Comparison of ENCODE assay signal across 17 cellular contexts in genomic region chr5:96984506-96985192, GRCh38. TPM values are rescaled to one million over a fixed set of nuclear protein-coding genes. Genes with fewer than 3 reads are reported as not detected.
DNase-seq lines count a peak whose midpoint lies in the region; ATAC-seq and TF ChIP-seq lines count a peak whose summit lies in the region.
"Had no signal": no experiment of that assay in that cellular context is flagged by ENCODE, and none has a peak within 500 bp of the region (broad histone marks: within the 10 kb centered on the region; RNA-seq: fewer than 3 reads in every experiment).

No MANE protein-coding gene starts in this region.

- 0 out of 2 replicates have a peak overlapping the region, but pooled peaks have one; percentile 23 for H3K27ac Mint-ChIP-seq in HFFc6
- peak overlapping the region; percentile 76 for H3K27ac Mint-ChIP-seq in mesothelial cell of epicardium
- H3K27ac Mint-ChIP-seq: IgD-negative memory B cell, WTC11 had no signal

- no peaks in the 10 kb centered on the region for H3K9me3 Mint-ChIP-seq in HFFc6
- H3K9me3 Mint-ChIP-seq in mesothelial cell of epicardium: no peaks in the 10 kb centered on the region
- H3K9me3 Mint-ChIP-seq: IgD-negative memory B cell; stimulated activated naive B cell treated with anti-CD40 and anti-IgM and Interleukin-4, amounts not matched to agents 10 μg/mL and 1 μg/mL and 100 μg/mL, for 72 hours; WTC11 had no signal

- H3K27me3 Mint-ChIP-seq in HFFc6 (ENCODE audit: insufficient read depth) (no peaks in the 10 kb centered on the region), mesothelial cell of epicardium (ENCODE audit: low read depth) (no peaks in the 10 kb centered on the region)
- H3K27me3 Mint-ChIP-seq: IgD-negative memory B cell; stimulated activated naive B cell treated with anti-CD40 and anti-IgM and Interleukin-4, amounts not matched to agents 10 μg/mL and 1 μg/mL and 100 μg/mL, for 72 hours had no signal

- TF ChIP-seq CTCF in C4-2B (conservative IDR thresholded peaks at IDR 0.05): no peak
- no peak for TF ChIP-seq CTCF in HFFc6 (IDR thresholded peaks at IDR 0.05)
- no peak for TF ChIP-seq CTCF in mesothelial cell of epicardium (IDR thresholded peaks at IDR 0.05; ENCODE audit: unreplicated experiment)

- in situ Hi-C loops in KBM-7 (cut with MboI; ENCODE audit: low pct_unique_long_range_greater_than_20kb, low sequenced_read_pairs): no loop called here

- H3K36me3 Mint-ChIP-seq in HFFc6 (ENCODE audit: low read depth): peaks cover 26% of the 10 kb centered on the region
- H3K36me3 Mint-ChIP-seq in mesothelial cell of epicardium: peaks cover 16% of the 10 kb centered on the region
- H3K36me3 Mint-ChIP-seq: WTC11 had no signal

- DNase-seq in HFFc6 (no peak), epithelial cell of prostate (ENCODE audit: low read depth, low spot score) (no peak), mesothelial cell of epicardium (ENCODE audit: low spot score in 2 of 2, unreplicated experiment in 2 of 2) (no peak), KBM-7 (no peak), SW480 (ENCODE audit: low spot score) (no peak)
- DNase-seq: adrenal gland; NCI-H1694; NCI-H510A; stimulated activated naive B cell treated with anti-CD40 and anti-IgM and Interleukin-4, amounts not matched to agents 10 μg/mL and 1 μg/mL and 100 μg/mL, for 72 hours had no signal

- H3K27ac ChIP-seq in C4-2B (peak overlapping the region; percentile 10; the same call in 1 of the 2 replicates), epithelial cell of prostate (peak overlapping the region; percentile 46)
- H3K27ac ChIP-seq: adrenal gland, BLaER1, right atrium auricular region had no signal

- ATAC-seq in GM19397 (IDR thresholded peaks at IDR 0.05; ENCODE audit: unreplicated experiment): no peak
- no peak for ATAC-seq in GM18868 (IDR thresholded peaks at IDR 0.05; ENCODE audit: unreplicated experiment)
- ATAC-seq: Panc1; stimulated activated naive B cell treated with anti-CD40 and anti-IgM and Interleukin-4, amounts not matched to agents 10 μg/mL and 1 μg/mL and 100 μg/mL, for 72 hours; WTC11 had no signal

- peaks cover 12% of the 10 kb centered on the region for H3K4me1 Mint-ChIP-seq in HFFc6 (ENCODE audit: low read depth)
- peaks cover 21% of the 10 kb centered on the region for H3K4me1 Mint-ChIP-seq in mesothelial cell of epicardium
- H3K4me1 Mint-ChIP-seq: WTC11 had no signal

- H3K4me3 Mint-ChIP-seq in HFFc6 (no peak overlapping the region), mesothelial cell of epicardium (no peak overlapping the region)
- H3K4me3 Mint-ChIP-seq: IgD-negative memory B cell; stimulated activated naive B cell treated with anti-CD40 and anti-IgM and Interleukin-4, amounts not matched to agents 10 μg/mL and 1 μg/mL and 100 μg/mL, for 72 hours; WTC11 had no signal

RNA-seq across cellular contexts. Expression of gene LNPEP, which starts 48.8 kb away (rescaled TPM):
- 10 to 100 TPM; 20.2 to 23.9 (median 22.6) TPM for total RNA-seq in HFFc6 (2021; fragmentation: NEBNext Ultra II Directional; extraction: Animal tissue kit (Norgen Biotek cat#: 25700))
- 35.4 to 37.3 TPM (median 35.6 TPM) in 3 replicates for total RNA-seq in mesothelial cell of epicardium
